15 cellular contexts compared by ENCODE assay signal in genomic region chr19:6235031-6235951, GRCh38. TPM values are rescaled to one million over a fixed set of nuclear protein-coding genes. Genes with fewer than 3 reads are reported as not detected.
DNase-seq lines count a peak whose midpoint lies in the region; ATAC-seq, FAIRE-seq and TF ChIP-seq lines count a peak whose summit lies in the region.
"Had no signal": no experiment of that assay in that cellular context is flagged by ENCODE, and none has a peak within 500 bp of the region (broad histone marks: within the 10 kb centered on the region; RNA-seq: fewer than 3 reads in every experiment).

No MANE protein-coding gene starts in this region.

- H3K27ac Mint-ChIP-seq in GM23338 = peak overlapping the region; percentile 87; the same call in 1 of the 2 replicates
- peak overlapping the region; percentile 57 for H3K27ac Mint-ChIP-seq in activated T-helper 1 cell treated with anti-CD3 and anti-CD28 coated beads, Interleukin-12 subunit alpha, Interleukin-12 subunit beta, Interleukin-2, Interleukin-4 antibody, amounts not matched to agents 30 ng/mL and 10 ng/mL and 1 ng/mL, durations not matched to agents 14 hours and 24 hours and 36 hours
- H3K27ac Mint-ChIP-seq: activated CD4-positive, alpha-beta T cell treated with anti-CD3 and anti-CD28 coated beads, Interleukin-2, amount 10 ng/mL, durations not matched to agents 7 days and 5 days; CD8-positive, alpha-beta T cell had no signal

- in situ Hi-C loops in HepG2 (cut with HindIII; ENCODE audit: extremely low pct_ligation_motif_present, low pct_unique_long_range_greater_than_20kb) (no loop called here), gastrocnemius medialis (cut with MboI; ENCODE audit: low sequenced_read_pairs in 4 of 4) (no loop called here)

- H3K27ac ChIP-seq in GM23338 (ENCODE audit: low read depth) (no peak overlapping the region), HepG2 (ENCODE audit: extremely low read length, insufficient read depth, low read length) (no peak overlapping the region), gastrocnemius medialis (peak overlapping the region in 3 of 4 donors; percentile 67 to 80 (median 75))

- 95% methylated on average over 15 of the region's 26 CpGs for WGBS in HepG2 (ENCODE audit: low lambda C conversion rate)

- TF ChIP-seq POLR2A in HepG2 (IDR thresholded peaks at IDR 0.05; ENCODE audit: insufficient read depth in 1 of 2, low read depth in 2 of 2, low read length in 2 of 2) (no peak), gastrocnemius medialis (IDR thresholded peaks at IDR 0.05) (no peak)

- no peaks in the 10 kb centered on the region for H3K9me2 ChIP-seq in GM23338 (ENCODE audit: insufficient read depth)

- no peak for TF ChIP-seq RAD21 in HepG2 (CRISPR knock-in tag; IDR thresholded peaks at IDR 0.05)

- TF ChIP-seq CTCF in GM23338 (conservative IDR thresholded peaks at IDR 0.05; ENCODE audit: low read depth in 2 of 2) (no peak), HepG2 (CRISPR knock-in tag; IDR thresholded peaks at IDR 0.05) (no peak), gastrocnemius medialis (IDR thresholded peaks at IDR 0.05 in 4 of 5, conservative IDR thresholded peaks at IDR 0.05 in 1 of 5) (no peak)

- H3K4me3 ChIP-seq in GM23338 (no peak overlapping the region), HepG2 (replicated peaks in 1 of 3; ENCODE audit: insufficient read depth in 1 of 3, low read depth in 2 of 3, low read length in 3 of 3) (no peak overlapping the region), gastrocnemius medialis (no peak overlapping the region)
- H3K4me3 ChIP-seq: tibial nerve had no signal

- no peak overlapping the region for H2AFZ ChIP-seq in GM23338
- H2AFZ ChIP-seq in HepG2 (ENCODE audit: low read length) = no peak overlapping the region

- ATAC-seq in GM23338 (no peak), HepG2 (no peak), gastrocnemius medialis (no peak), GM19455 (IDR thresholded peaks at IDR 0.05; ENCODE audit: unreplicated experiment) (no peak), GM19035 (IDR thresholded peaks at IDR 0.05; ENCODE audit: unreplicated experiment) (no peak)
- ATAC-seq: CD8-positive, alpha-beta T cell had no signal

- peaks cover 80% of the 10 kb centered on the region for H3K79me2 ChIP-seq in GM23338 (replicated peaks; ENCODE audit: insufficient read depth)
- peaks cover 27% of the 10 kb centered on the region for H3K79me2 ChIP-seq in HepG2 (ENCODE audit: insufficient read depth, low read length)

- no peaks in the 10 kb centered on the region for H3F3A ChIP-seq in GM23338 (replicated peaks; ENCODE audit: low read depth)

- FAIRE-seq in HepG2 (lab: Jason Lieb, UNC) = no peak

- no peak for DNase-seq in GM23338 (ENCODE audit: low spot score)
- no peak for DNase-seq in activated T-helper 1 cell treated with anti-CD3 and anti-CD28 coated beads, Interleukin-12 subunit alpha, Interleukin-12 subunit beta, Interleukin-2, Interleukin-4 antibody, amounts not matched to agents 30 ng/mL and 10 ng/mL and 1 ng/mL, durations not matched to agents 14 hours and 24 hours and 36 hours (ENCODE audit: low spot score)
- no peak for DNase-seq in HepG2 (ENCODE audit: low spot score)
- no peak for DNase-seq in gastrocnemius medialis
- no peak for DNase-seq in foreskin melanocyte
- no peak for DNase-seq in activated CD4-positive, alpha-beta T cell treated with anti-CD3 and anti-CD28 coated beads, Interleukin-2, amount 50 U/mL, for 1 hour
- DNase-seq: activated CD4-positive, alpha-beta T cell treated with anti-CD3 and anti-CD28 coated beads, Interleukin-2, amount 10 ng/mL, durations not matched to agents 7 days and 5 days; CD8-positive, alpha-beta T cell; NCI-H1092 treated with DMSO at 0.1 percent for 48 hours; SIG-M5; stimulated activated CD8-positive, alpha-beta memory T cell treated with anti-CD3 and anti-CD28 coated beads, Interleukin-4, amount 100 ng/mL, for 48 hours; T1000 had no signal

- H3K4me1 Mint-ChIP-seq in GM23338 = peaks cover 25% of the 10 kb centered on the region
- H3K4me1 Mint-ChIP-seq in activated T-helper 1 cell treated with anti-CD3 and anti-CD28 coated beads, Interleukin-12 subunit alpha, Interleukin-12 subunit beta, Interleukin-2, Interleukin-4 antibody, amounts not matched to agents 30 ng/mL and 10 ng/mL and 1 ng/mL, durations not matched to agents 14 hours and 24 hours and 36 hours (ENCODE audit: low read depth) = peaks cover 12% of the 10 kb centered on the region

- POLR2A ChIA-PET in HepG2 (lab: Yijun Ruan, JAX) = no interaction called here

- H3K36me3 Mint-ChIP-seq in GM23338 (ENCODE audit: low read depth) = peaks cover 5% of the 10 kb centered on the region; the same call in 2 of the 3 replicates
- H3K36me3 Mint-ChIP-seq in activated T-helper 1 cell treated with anti-CD3 and anti-CD28 coated beads, Interleukin-12 subunit alpha, Interleukin-12 subunit beta, Interleukin-2, Interleukin-4 antibody, amounts not matched to agents 30 ng/mL and 10 ng/mL and 1 ng/mL, durations not matched to agents 14 hours and 24 hours and 36 hours (ENCODE audit: low read depth) = peaks cover 4% of the 10 kb centered on the region

- H3K4me2 ChIP-seq in GM23338 (no peak overlapping the region), HepG2 (ENCODE audit: low read depth, low read length) (no peak overlapping the region)

- H3K4me3 Mint-ChIP-seq in GM23338 = no peak overlapping the region
- no peak overlapping the region for H3K4me3 Mint-ChIP-seq in activated T-helper 1 cell treated with anti-CD3 and anti-CD28 coated beads, Interleukin-12 subunit alpha, Interleukin-12 subunit beta, Interleukin-2, Interleukin-4 antibody, amounts not matched to agents 30 ng/mL and 10 ng/mL and 1 ng/mL, durations not matched to agents 14 hours and 24 hours and 36 hours
- H3K4me3 Mint-ChIP-seq: activated CD4-positive, alpha-beta T cell treated with anti-CD3 and anti-CD28 coated beads, Interleukin-2, amount 10 ng/mL, durations not matched to agents 7 days and 5 days; CD8-positive, alpha-beta T cell had no signal

- no peaks in the 10 kb centered on the region for H3K27me3 ChIP-seq in GM23338 (ENCODE audit: insufficient read depth)
- no peaks in the 10 kb centered on the region for H3K27me3 ChIP-seq in HepG2 (ENCODE audit: control insufficient read depth in 1 of 2, insufficient read depth in 2 of 2, low read length in 2 of 2)
- H3K27me3 ChIP-seq in gastrocnemius medialis = no peaks in the 10 kb centered on the region
- H3K27me3 ChIP-seq: tibial nerve had no signal

- H3K27me3 Mint-ChIP-seq in GM23338 (ENCODE audit: insufficient read depth, low read depth, poor library complexity) = peaks cover 11% of the 10 kb centered on the region
- H3K27me3 Mint-ChIP-seq in activated T-helper 1 cell treated with anti-CD3 and anti-CD28 coated beads, Interleukin-12 subunit alpha, Interleukin-12 subunit beta, Interleukin-2, Interleukin-4 antibody, amounts not matched to agents 30 ng/mL and 10 ng/mL and 1 ng/mL, durations not matched to agents 14 hours and 24 hours and 36 hours (ENCODE audit: insufficient read depth) = no peaks in the 10 kb centered on the region
- H3K27me3 Mint-ChIP-seq: activated CD4-positive, alpha-beta T cell treated with anti-CD3 and anti-CD28 coated beads, Interleukin-2, amount 10 ng/mL, durations not matched to agents 7 days and 5 days had no signal

- CTCF ChIA-PET in HepG2 (lab: Yijun Ruan, JAX; ENCODE audit: low intra/inter-chr PET ratio, low total read pairs) = no interaction called here

- intact Hi-C loops in activated T-helper 1 cell treated with anti-CD3 and anti-CD28 coated beads, Interleukin-12 subunit alpha, Interleukin-12 subunit beta, Interleukin-2, Interleukin-4 antibody, amounts not matched to agents 30 ng/mL and 10 ng/mL and 1 ng/mL, durations not matched to agents 14 hours and 24 hours and 36 hours (cut with micrococcal nuclease) = no loop called here
- intact Hi-C loops in HepG2 (cut with micrococcal nuclease; ENCODE audit: unreplicated experiment) (no loop called here), gastrocnemius medialis (cut with DNase I; ENCODE audit: low total_unique reads) (no loop called here)

- no peaks in the 10 kb centered on the region; the same call in 2 of the 3 replicates for H3K9me3 Mint-ChIP-seq in GM23338
- no peaks in the 10 kb centered on the region for H3K9me3 Mint-ChIP-seq in activated T-helper 1 cell treated with anti-CD3 and anti-CD28 coated beads, Interleukin-12 subunit alpha, Interleukin-12 subunit beta, Interleukin-2, Interleukin-4 antibody, amounts not matched to agents 30 ng/mL and 10 ng/mL and 1 ng/mL, durations not matched to agents 14 hours and 24 hours and 36 hours
- H3K9me3 Mint-ChIP-seq: activated CD4-positive, alpha-beta T cell treated with anti-CD3 and anti-CD28 coated beads, Interleukin-2, amount 10 ng/mL, durations not matched to agents 7 days and 5 days; CD8-positive, alpha-beta T cell had no signal

- peaks cover 17% of the 10 kb centered on the region for H4K20me1 ChIP-seq in GM23338 (replicated peaks; ENCODE audit: insufficient read depth)
- H4K20me1 ChIP-seq in HepG2 (ENCODE audit: insufficient read depth, low read length) = peaks cover 5% of the 10 kb centered on the region; the same call in 1 of the 2 replicates

- H3K4me1 ChIP-seq in GM23338 (ENCODE audit: insufficient read depth) = no peaks in the 10 kb centered on the region
- peaks cover 28% of the 10 kb centered on the region for H3K4me1 ChIP-seq in HepG2 (ENCODE audit: insufficient read depth, low read length)
- H3K4me1 ChIP-seq in gastrocnemius medialis = peaks cover 75 to 76% of the 10 kb centered on the region in 2 donors

- TF ChIP-seq EP300 in HepG2 (IDR thresholded peaks at IDR 0.05; ENCODE audit: low read depth in 2 of 2, low read length in 2 of 2) (no peak), HepG2 (CRISPR knock-in tag; IDR thresholded peaks at IDR 0.05; ENCODE audit: borderline replicate concordance) (no peak)

- H3K9ac ChIP-seq in HepG2 (ENCODE audit: insufficient read depth, low read depth, low read length) = no peak overlapping the region

- no TSS peak for BruUV-seq in HepG2 (replicated peaks; lab: Mats Ljungman, UMichigan)

- H3K9me3 ChIP-seq in HepG2 (ENCODE audit: low read length) (no peaks in the 10 kb centered on the region), gastrocnemius medialis (no peaks in the 10 kb centered on the region)
- H3K9me3 ChIP-seq: tibial nerve had no signal

- H3K36me3 ChIP-seq in GM23338 (ENCODE audit: insufficient read depth) = no peaks in the 10 kb centered on the region; the same call in 1 of the 2 replicates
- H3K36me3 ChIP-seq in HepG2 (replicated peaks in 1 of 2; ENCODE audit: control insufficient read depth in 1 of 2, insufficient read depth in 2 of 2, low read length in 2 of 2) = peaks cover under 1 to 3% of the 10 kb centered on the region in 2 experiments; a peak in 2 of 5 replicates
- H3K36me3 ChIP-seq in gastrocnemius medialis = peaks cover 0 to 3% of the 10 kb centered on the region in 2 donors

RNA-seq across cellular contexts. Expression of gene MLLT1, which starts 44.5 kb away (rescaled TPM):
- total RNA-seq in GM23338 (2014; rRNA removed; shearing (Covaris generic)) = 15.4 and 23.4 TPM in 2 replicates
- polyA plus RNA-seq in GM23338 (2016; fragmentation: Nextera tagmentation; extraction: Ambion mirVana) (17.8 and 19.9 TPM in 2 replicates), HepG2 (2011; rRNA removed) (11.7 and 12.7 TPM in 2 replicates)
- total RNA-seq in activated T-helper 1 cell treated with anti-CD3 and anti-CD28 coated beads, Interleukin-12 subunit alpha, Interleukin-12 subunit beta, Interleukin-2, Interleukin-4 antibody, amounts not matched to agents 30 ng/mL and 10 ng/mL and 1 ng/mL, durations not matched to agents 14 hours and 24 hours and 36 hours = 71.6 and 77.4 TPM in 2 replicates
- total RNA-seq in HepG2 (2016; rRNA removed; fragmentation: Illumina TruSeq; extraction: Trizol) (11.6 and 12.2 TPM in 2 replicates), gastrocnemius medialis (10 to 100 TPM; 13.9 to 37.7 (median 24.4) TPM)
- 8.6 and 9.6 TPM in 2 replicates for total RNA-seq in HepG2 (2016; cell fraction: cytosol; rRNA removed; fragmentation: Illumina TruSeq; extraction: Trizol; ENCODE audit: low read depth)
- 9.5 and 12.5 TPM in 2 replicates for total RNA-seq in HepG2 (2016; cell fraction: insoluble cytoplasmic fraction; rRNA removed; fragmentation: Illumina TruSeq; extraction: Trizol)
- total RNA-seq in HepG2 (2016; cell fraction: membrane; rRNA removed; fragmentation: Illumina TruSeq; extraction: Trizol) = 12.7 and 15.3 TPM in 2 replicates
- total RNA-seq in HepG2 (2016; cell fraction: nucleus; rRNA removed; fragmentation: Illumina TruSeq; extraction: Trizol) = 8.8 and 10.0 TPM in 2 replicates
- 7.4 and 11.8 TPM in 2 replicates for polyA plus RNA-seq in HepG2 (2011; cell fraction: cytosol; rRNA removed)
- polyA plus RNA-seq in HepG2 (2011; cell fraction: nucleus; rRNA removed) = 27.2 and 40.6 TPM in 2 replicates
- 11.3 and 13.5 TPM in 2 replicates for polyA plus RNA-seq in HepG2 (2012)
- 4.7 and 6.0 TPM in 2 replicates for polyA plus RNA-seq in HepG2 (2016; cell fraction: cytosol; fragmentation: Illumina TruSeq; extraction: Trizol; ENCODE audit: low read depth)
- polyA plus RNA-seq in HepG2 (2016; cell fraction: insoluble cytoplasmic fraction; fragmentation: Illumina TruSeq; extraction: Trizol; ENCODE audit: low read depth) = 21.6 and 27.3 TPM in 2 replicates
- 15.1 and 15.5 TPM in 2 replicates for polyA plus RNA-seq in HepG2 (2016; cell fraction: membrane; fragmentation: Illumina TruSeq; extraction: Trizol; ENCODE audit: low read depth)
- 29.9 and 38.7 TPM in 2 replicates for polyA plus RNA-seq in HepG2 (2016; cell fraction: nucleus; fragmentation: Illumina TruSeq; extraction: Trizol; ENCODE audit: insufficient read depth, low read depth)
- polyA minus RNA-seq in HepG2 (2011; rRNA and poly(A)+ RNA removed; ENCODE audit: low replicate concordance) = 22.8 and 26.1 TPM in 2 replicates
- 20.7 and 22.7 TPM in 2 replicates for polyA minus RNA-seq in HepG2 (2011; cell fraction: cytosol; rRNA and poly(A)+ RNA removed)
- 5.4 and 5.6 TPM in 2 replicates for polyA minus RNA-seq in HepG2 (2011; cell fraction: nucleus; rRNA and poly(A)+ RNA removed)

Comparison
In these comparisons a context has a peak if more than half of its experiments do, and no peak if none do; other contexts are left out.
1. H3K27ac ChIP-seq: peak in gastrocnemius medialis (3 of 4); none in GM23338 (single experiment) and HepG2 (single experiment).